In the genomic region with DNA sequence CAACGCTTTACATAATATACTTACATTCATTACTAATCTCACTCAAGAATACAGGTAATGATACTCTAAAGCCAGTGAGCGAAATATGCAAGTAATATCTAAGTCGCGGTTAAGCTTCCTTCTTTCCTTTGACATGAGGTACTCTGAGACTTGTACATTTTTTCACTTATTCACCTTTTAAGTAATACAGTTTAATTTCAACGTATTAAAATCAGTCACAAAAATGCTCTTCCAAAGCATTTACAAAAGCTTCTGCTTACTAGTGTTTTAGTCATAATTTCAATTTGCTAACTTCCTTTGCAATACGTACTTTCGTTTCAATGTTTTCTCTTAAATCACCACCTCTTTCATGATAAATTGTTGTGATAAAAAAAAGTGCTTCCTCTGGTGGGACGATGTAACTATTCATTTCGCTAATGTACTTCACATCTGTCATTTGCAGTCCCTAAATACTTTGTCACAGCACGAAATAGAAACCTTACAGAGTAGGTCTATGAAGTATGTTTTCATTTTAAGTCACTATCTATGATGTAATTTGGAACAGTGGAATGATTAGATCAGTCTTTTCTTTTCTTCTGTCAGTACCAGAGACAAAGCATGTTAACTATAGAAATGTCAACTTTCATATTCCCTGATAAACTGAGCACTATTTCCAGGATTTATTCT, we compare ENCODE assay signal across 9 cellular contexts. TPM values are rescaled to one million over a fixed set of nuclear protein-coding genes. Genes with fewer than 3 reads are reported as not detected.
DNase-seq lines count a peak whose midpoint lies in the region; ATAC-seq and TF ChIP-seq lines count a peak whose summit lies in the region.
"Had no signal": no experiment of that assay in that cellular context is flagged by ENCODE, and none has a peak within 500 bp of the region (broad histone marks: within the 10 kb centered on the region; RNA-seq: fewer than 3 reads in every experiment).

No MANE protein-coding gene starts in this region.

- no peaks in the 10 kb centered on the region for H3K4me1 ChIP-seq in gastrocnemius medialis

- no peaks in the 10 kb centered on the region for H3K36me3 ChIP-seq in SK-N-MC (ENCODE audit: insufficient read depth, low read length)
- no peaks in the 10 kb centered on the region for H3K36me3 ChIP-seq in gastrocnemius medialis

- H3K27me3 ChIP-seq in gastrocnemius medialis: no peaks in the 10 kb centered on the region

- H3K27ac ChIP-seq in SK-N-MC: peak overlapping the region; percentile 49
- peak overlapping the region in 3 of 4 donors; percentile 8 to 62 (median 16) for H3K27ac ChIP-seq in gastrocnemius medialis
- H3K27ac ChIP-seq: epithelial cell of prostate had no signal

- intact Hi-C loops in gastrocnemius medialis (cut with DNase I; ENCODE audit: low total_unique reads): no loop called here

- H3K4me3 ChIP-seq in SK-N-MC (peak overlapping the region; percentile 67), gastrocnemius medialis (peak overlapping the region in 3 of 4 donors; percentile 6 to 41 (median 37))

- in situ Hi-C loops in gastrocnemius medialis (cut with MboI; ENCODE audit: low sequenced_read_pairs in 4 of 4): no loop called here

- TF ChIP-seq CTCF in gastrocnemius medialis (IDR thresholded peaks at IDR 0.05 in 4 of 5, conservative IDR thresholded peaks at IDR 0.05 in 1 of 5): no peak

- peak overlapping the region; percentile 43 for H3K9ac ChIP-seq in SK-N-MC (ENCODE audit: insufficient read length)

- no peaks in the 10 kb centered on the region for H3K9me3 ChIP-seq in SK-N-MC (ENCODE audit: low read depth, low read length)
- H3K9me3 ChIP-seq in gastrocnemius medialis: no peaks in the 10 kb centered on the region

- TF ChIP-seq POLR2A in gastrocnemius medialis (IDR thresholded peaks at IDR 0.05): no peak

- DNase-seq in activated CD4-positive, CD25-positive, alpha-beta regulatory T cell (lab: John Stamatoyannopoulos, UW): no peak
- DNase-seq in SK-N-MC (ENCODE audit: low read depth, low spot score) (no peak), gastrocnemius medialis (no peak), DMS 273 (lab: John Stamatoyannopoulos, UW; ENCODE audit: unreplicated experiment) (no peak), NCI-H82 (lab: John Stamatoyannopoulos, UW) (no peak), RPMI8226 (no peak)

- peak; percentile 60 to 79 for ATAC-seq in activated CD4-positive, CD25-positive, alpha-beta regulatory T cell treated with anti-CD3 and anti-CD28 coated beads, Interleukin-2, amount 50 U/mL, for 24 hours
- ATAC-seq in HG02610 (IDR thresholded peaks at IDR 0.05; ENCODE audit: unreplicated experiment): peak; percentile 93
- ATAC-seq in gastrocnemius medialis: no peak

RNA-seq across cellular contexts. Expression of gene ADGRL4, which starts 34.0 kb away (rescaled TPM):
- total RNA-seq in gastrocnemius medialis: 10 to 100 TPM; 13.4 to 31.9 (median 14.0) TPM

Comparison
In these comparisons a context has a peak if more than half of its experiments do, and no peak if none do; other contexts are left out.
1. ATAC-seq: peak in activated CD4-positive, CD25-positive, alpha-beta regulatory T cell treated with anti-CD3 and anti-CD28 coated beads, Interleukin-2, amount 50 U/mL, for 24 hours (2 of 2) and HG02610 (single experiment); none in gastrocnemius medialis (0 of 2).